In genomic region chr3:102736288-102736960, GRCh38 we compare ENCODE assay signal across 1 cellular context.
TF ChIP-seq lines count a peak whose summit lies in the region.

No MANE protein-coding gene starts in this region.

TF ChIP-seq in H1, 55 proteins besides CTCF, POLR2A, EP300 and RAD21 (continued from another document):
- no peak for TF ChIP-seq ATF2 (IDR thresholded peaks at IDR 0.05; ENCODE audit: low read length)
- no peak for TF ChIP-seq KDM1A (IDR thresholded peaks at IDR 0.05; ENCODE audit: borderline replicate concordance, low read length)
- TF ChIP-seq MAX (IDR thresholded peaks at IDR 0.05): no peak
- no peak for TF ChIP-seq RFX5 (IDR thresholded peaks at IDR 0.05; ENCODE audit: borderline replicate concordance, low read depth, low read length)
- TF ChIP-seq FOSL1 (IDR thresholded peaks at IDR 0.05; ENCODE audit: insufficient read depth, low read depth, low read length): no peak
- TF ChIP-seq NRF1 (IDR thresholded peaks at IDR 0.05; ENCODE audit: low read depth, low read length): no peak
- no peak for TF ChIP-seq USF2 (IDR thresholded peaks at IDR 0.05; ENCODE audit: low read length)
- no peak for TF ChIP-seq SP1 (IDR thresholded peaks at IDR 0.05; ENCODE audit: low read depth, low read length)
- no peak for TF ChIP-seq POLR2AphosphoS5 (IDR thresholded peaks at IDR 0.05; ENCODE audit: low read depth, low read length)
- TF ChIP-seq BACH1 (IDR thresholded peaks at IDR 0.05; ENCODE audit: low read length): no peak
- TF ChIP-seq E2F6 (IDR thresholded peaks at IDR 0.05): no peak
- TF ChIP-seq SUZ12 (IDR thresholded peaks at IDR 0.05; ENCODE audit: low read length): no peak
